ENCODE assay signal across 12 cellular contexts in genomic region chr5:157518963-157519362, GRCh38. TPM values are rescaled to one million over a fixed set of nuclear protein-coding genes. Genes with fewer than 3 reads are reported as not detected.
DNase-seq lines count a peak whose midpoint lies in the region; ATAC-seq, FAIRE-seq and TF ChIP-seq lines count a peak whose summit lies in the region.
"Had no signal": no experiment of that assay in that cellular context is flagged by ENCODE, and none has a peak within 500 bp of the region (broad histone marks: within the 10 kb centered on the region; RNA-seq: fewer than 3 reads in every experiment).

No MANE protein-coding gene starts in this region.

- peak; percentile 28 for DNase-seq in activated T-helper 1 cell treated with anti-CD3 and anti-CD28 coated beads, Interleukin-12 subunit alpha, Interleukin-12 subunit beta, Interleukin-2, Interleukin-4 antibody, amounts not matched to agents 30 ng/mL and 10 ng/mL and 1 ng/mL, durations not matched to agents 14 hours and 24 hours and 36 hours (ENCODE audit: low spot score)
- DNase-seq in GM19238 (ENCODE audit: insufficient read length, low spot score) (no peak), frontal cortex (ENCODE audit: low spot score in 2 of 2) (no peak), nephron progenitor cell (no peak), NCI-H146 treated with DMSO at 0.1 percent for 48 hours (lab: John Stamatoyannopoulos, UW; ENCODE audit: unreplicated experiment) (no peak)
- DNase-seq: CD4-positive, alpha-beta memory T cell; left colon; right cardiac atrium had no signal

- H3K9me3 Mint-ChIP-seq in activated T-helper 1 cell treated with anti-CD3 and anti-CD28 coated beads, Interleukin-12 subunit alpha, Interleukin-12 subunit beta, Interleukin-2, Interleukin-4 antibody, amounts not matched to agents 30 ng/mL and 10 ng/mL and 1 ng/mL, durations not matched to agents 14 hours and 24 hours and 36 hours = no peaks in the 10 kb centered on the region
- no peaks in the 10 kb centered on the region for H3K9me3 Mint-ChIP-seq in nephron progenitor cell
- H3K9me3 Mint-ChIP-seq: CD4-positive, alpha-beta memory T cell had no signal

- H3K4me1 Mint-ChIP-seq in activated T-helper 1 cell treated with anti-CD3 and anti-CD28 coated beads, Interleukin-12 subunit alpha, Interleukin-12 subunit beta, Interleukin-2, Interleukin-4 antibody, amounts not matched to agents 30 ng/mL and 10 ng/mL and 1 ng/mL, durations not matched to agents 14 hours and 24 hours and 36 hours (ENCODE audit: low read depth) = peaks cover 83% of the 10 kb centered on the region
- peaks cover 38% of the 10 kb centered on the region for H3K4me1 Mint-ChIP-seq in nephron progenitor cell

- TF ChIP-seq CTCF in nephron progenitor cell (IDR thresholded peaks at IDR 0.05) = no peak

- H3K4me3 Mint-ChIP-seq in activated T-helper 1 cell treated with anti-CD3 and anti-CD28 coated beads, Interleukin-12 subunit alpha, Interleukin-12 subunit beta, Interleukin-2, Interleukin-4 antibody, amounts not matched to agents 30 ng/mL and 10 ng/mL and 1 ng/mL, durations not matched to agents 14 hours and 24 hours and 36 hours = no peak overlapping the region
- no peak overlapping the region for H3K4me3 Mint-ChIP-seq in nephron progenitor cell
- H3K4me3 Mint-ChIP-seq: CD4-positive, alpha-beta memory T cell had no signal

- ATAC-seq in GM18498 (IDR thresholded peaks at IDR 0.05; ENCODE audit: unreplicated experiment) = peak; percentile 80
- peak; percentile 52 for ATAC-seq in GM19372 (IDR thresholded peaks at IDR 0.05; ENCODE audit: low read depth, unreplicated experiment)
- peak; percentile 49 for ATAC-seq in HG02981 (IDR thresholded peaks at IDR 0.05; ENCODE audit: unreplicated experiment)
- ATAC-seq: left colon, right cardiac atrium had no signal

- H3K27me3 Mint-ChIP-seq in activated T-helper 1 cell treated with anti-CD3 and anti-CD28 coated beads, Interleukin-12 subunit alpha, Interleukin-12 subunit beta, Interleukin-2, Interleukin-4 antibody, amounts not matched to agents 30 ng/mL and 10 ng/mL and 1 ng/mL, durations not matched to agents 14 hours and 24 hours and 36 hours (ENCODE audit: insufficient read depth) = no peaks in the 10 kb centered on the region
- H3K27me3 Mint-ChIP-seq in nephron progenitor cell (ENCODE audit: low read depth, poor library complexity) = no peaks in the 10 kb centered on the region
- H3K27me3 Mint-ChIP-seq: CD4-positive, alpha-beta memory T cell had no signal

- no peak for FAIRE-seq in frontal cortex (lab: Jason Lieb, UNC)

- intact Hi-C loops in activated T-helper 1 cell treated with anti-CD3 and anti-CD28 coated beads, Interleukin-12 subunit alpha, Interleukin-12 subunit beta, Interleukin-2, Interleukin-4 antibody, amounts not matched to agents 30 ng/mL and 10 ng/mL and 1 ng/mL, durations not matched to agents 14 hours and 24 hours and 36 hours (cut with micrococcal nuclease) = loop anchor here (1.0 kb wide), 1 partner anchor 19 kb away; no protein-coding TSS in a partner anchor

- H3K27ac Mint-ChIP-seq in activated T-helper 1 cell treated with anti-CD3 and anti-CD28 coated beads, Interleukin-12 subunit alpha, Interleukin-12 subunit beta, Interleukin-2, Interleukin-4 antibody, amounts not matched to agents 30 ng/mL and 10 ng/mL and 1 ng/mL, durations not matched to agents 14 hours and 24 hours and 36 hours = peak overlapping the region; percentile 52
- no peak overlapping the region for H3K27ac Mint-ChIP-seq in nephron progenitor cell

- H3K36me3 Mint-ChIP-seq in activated T-helper 1 cell treated with anti-CD3 and anti-CD28 coated beads, Interleukin-12 subunit alpha, Interleukin-12 subunit beta, Interleukin-2, Interleukin-4 antibody, amounts not matched to agents 30 ng/mL and 10 ng/mL and 1 ng/mL, durations not matched to agents 14 hours and 24 hours and 36 hours (ENCODE audit: low read depth) = peaks cover 69% of the 10 kb centered on the region
- H3K36me3 Mint-ChIP-seq in nephron progenitor cell (ENCODE audit: low read depth) = no peaks in the 10 kb centered on the region

RNA-seq across cellular contexts. Expression of gene ADAM19, which starts 56.6 kb away (rescaled TPM):
- total RNA-seq in activated T-helper 1 cell treated with anti-CD3 and anti-CD28 coated beads, Interleukin-12 subunit alpha, Interleukin-12 subunit beta, Interleukin-2, Interleukin-4 antibody, amounts not matched to agents 30 ng/mL and 10 ng/mL and 1 ng/mL, durations not matched to agents 14 hours and 24 hours and 36 hours = 341 and 348 TPM in 2 replicates
- 12.6 TPM for total RNA-seq in frontal cortex

RNA-seq across cellular contexts. Expression of gene NIPAL4, which starts 59.0 kb away (rescaled TPM):
- total RNA-seq in activated T-helper 1 cell treated with anti-CD3 and anti-CD28 coated beads, Interleukin-12 subunit alpha, Interleukin-12 subunit beta, Interleukin-2, Interleukin-4 antibody, amounts not matched to agents 30 ng/mL and 10 ng/mL and 1 ng/mL, durations not matched to agents 14 hours and 24 hours and 36 hours = 2.2 and 2.3 TPM in 2 replicates
- total RNA-seq in frontal cortex = not detected
- total RNA-seq: CD4-positive, alpha-beta memory T cell; HT1080 had no signal

Comparison
In these comparisons a context has a peak if more than half of its experiments do, and no peak if none do; other contexts are left out.
1. RNA of gene ADAM19, which starts 56.6 kb away (total RNA-seq): 341 to 348 TPM in activated T-helper 1 cell treated with anti-CD3 and anti-CD28 coated beads, Interleukin-12 subunit alpha, Interleukin-12 subunit beta, Interleukin-2, Interleukin-4 antibody, amounts not matched to agents 30 ng/mL and 10 ng/mL and 1 ng/mL, durations not matched to agents 14 hours and 24 hours and 36 hours; 12.6 TPM in frontal cortex (single experiment); every median in the first group is over 10 times any median in the second.
2. Peak in every context shown above with its lines, with median percentiles within 50 percentile points of each other: ATAC-seq.